Comparison of ENCODE assay signal across 29 cellular contexts in the genomic region with DNA sequence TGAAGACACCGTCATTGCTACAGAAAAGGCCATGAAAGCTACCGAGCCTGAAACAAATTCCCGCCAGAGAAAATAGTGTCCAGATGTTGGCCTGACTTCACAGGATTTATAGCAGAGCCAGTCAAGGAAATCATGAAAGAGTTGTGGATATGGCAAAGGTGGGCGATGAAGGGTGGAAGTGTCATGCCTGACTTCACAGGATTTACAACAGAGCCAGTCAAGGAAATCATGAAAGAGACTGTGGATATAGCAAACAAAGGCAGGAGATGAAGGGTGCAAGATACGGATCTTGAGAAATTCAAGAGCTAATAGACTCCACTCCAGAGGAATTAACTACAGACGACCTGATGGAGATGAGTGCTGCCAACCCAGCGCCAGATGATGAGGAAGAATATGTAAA.
"Had no signal": no experiment of that assay in that cellular context is flagged by ENCODE, and none has a peak within 500 bp of the region (broad histone marks: within the 10 kb centered on the region; RNA-seq: fewer than 3 reads in every experiment).

No MANE protein-coding gene starts in this region.

- H3K27ac ChIP-seq: brain microvascular endothelial cell, esophagus muscularis mucosa, foreskin keratinocyte, heart right ventricle, left ventricle myocardium inferior, ovary, skin epidermis, testis, transverse colon had no signal

- H3K4me1 Mint-ChIP-seq: activated T-helper 17 cell treated with anti-CD3 and anti-CD28 coated beads, Interleukin-2, amount 50 U/mL, for 72 hours had no signal

- H3K27me3 Mint-ChIP-seq: activated CD8-positive, alpha-beta T cell treated with anti-CD3 and anti-CD28 coated beads for 36 hours; activated T-helper 17 cell treated with anti-CD3 and anti-CD28 coated beads, Interleukin-2, amount 50 U/mL, for 72 hours; dendritic cell treated with granulocyte-macrophage colony-stimulating factor and Interleukin-4, amounts not matched to agents 40 ng/mL and 50 ng/mL, for 4 days; progenitor cell of endocrine pancreas had no signal

- H3K4me3 Mint-ChIP-seq: activated CD8-positive, alpha-beta T cell treated with anti-CD3 and anti-CD28 coated beads for 36 hours; activated T-cell treated with anti-CD3 and anti-CD28 coated beads, Interleukin-2, amount 50 U/mL, for 4 hours; activated T-helper 17 cell treated with anti-CD3 and anti-CD28 coated beads, Interleukin-2, amount 50 U/mL, for 72 hours; dendritic cell treated with granulocyte-macrophage colony-stimulating factor and Interleukin-4, amounts not matched to agents 40 ng/mL and 50 ng/mL, for 4 days; endodermal cell; WTC11 had no signal

- H3K4me3 ChIP-seq: esophagus muscularis mucosa, heart right ventricle, left ventricle myocardium inferior, lung, ovary, skin epidermis, testis, transverse colon had no signal

- FAIRE-seq: astrocyte had no signal

- H3K4me1 ChIP-seq: foreskin keratinocyte, heart right ventricle, left ventricle myocardium inferior, testis, transverse colon had no signal

- H3K9me3 Mint-ChIP-seq: activated CD8-positive, alpha-beta T cell treated with anti-CD3 and anti-CD28 coated beads for 36 hours; activated T-cell treated with anti-CD3 and anti-CD28 coated beads, Interleukin-2, amount 50 U/mL, for 4 hours; activated T-helper 17 cell treated with anti-CD3 and anti-CD28 coated beads, Interleukin-2, amount 50 U/mL, for 72 hours; dendritic cell treated with granulocyte-macrophage colony-stimulating factor and Interleukin-4, amounts not matched to agents 40 ng/mL and 50 ng/mL, for 4 days; endodermal cell; WTC11 had no signal

- ATAC-seq: activated CD8-positive, alpha-beta T cell treated with anti-CD3 and anti-CD28 coated beads for 36 hours; activated T-cell treated with anti-CD3 and anti-CD28 coated beads, Interleukin-2, amount 50 U/mL, for 4 hours; activated T-helper 17 cell treated with anti-CD3 and anti-CD28 coated beads, Interleukin-2, amount 50 U/mL, for 72 hours; foreskin keratinocyte; heart right ventricle; sciatic nerve; stimulated activated naive CD8-positive, alpha-beta T cell treated with anti-CD3 and anti-CD28 coated beads, Interleukin-15, Interleukin-2, amounts not matched to agents 100 U/mL and 50 U/mL, for 24 hours; WTC11 had no signal

- H3K27ac Mint-ChIP-seq: activated CD8-positive, alpha-beta T cell treated with anti-CD3 and anti-CD28 coated beads for 36 hours; activated T-helper 17 cell treated with anti-CD3 and anti-CD28 coated beads, Interleukin-2, amount 50 U/mL, for 72 hours; dendritic cell treated with granulocyte-macrophage colony-stimulating factor and Interleukin-4, amounts not matched to agents 40 ng/mL and 50 ng/mL, for 4 days; endodermal cell; progenitor cell of endocrine pancreas; WTC11 had no signal

- H3K9me3 ChIP-seq: esophagus muscularis mucosa, heart right ventricle, left ventricle myocardium inferior, ovary, testis, transverse colon had no signal

- DNase-seq: activated CD4-positive, alpha-beta T cell treated with anti-CD3 and anti-CD28 coated beads, Interleukin-2, amount 50 U/mL, for 1 hour; activated CD8-positive, alpha-beta T cell treated with anti-CD3 and anti-CD28 coated beads for 36 hours; activated gamma-delta T cell treated with Interleukin-2 at 50 U/mL for 16 hours; activated naive CD4-positive, alpha-beta T cell treated with anti-CD3 and anti-CD28 coated beads, Interleukin-2, amount 50 U/mL, for 16 hours; activated T-cell treated with anti-CD3 and anti-CD28 coated beads, Interleukin-2, amount 50 U/mL, for 4 hours; amniotic stem cell; brain microvascular endothelial cell; central memory CD4-positive, alpha-beta T cell; endodermal cell; foreskin keratinocyte; heart right ventricle; kidney glomerular epithelial cell; left ventricle myocardium inferior; ovary; stimulated activated CD4-positive, alpha-beta T cell treated with anti-CD3 and anti-CD28 coated beads, Interleukin-12 subunit alpha, Interleukin-12 subunit beta, amount 100 ng/mL, for 4 hours; stimulated activated CD4-positive, alpha-beta T cell treated with anti-CD3 and anti-CD28 coated beads, Interleukin-4, amount 100 ng/mL, for 1 hour; stimulated activated naive CD8-positive, alpha-beta T cell treated with anti-CD3 and anti-CD28 coated beads, Interleukin-15, Interleukin-2, amounts not matched to agents 100 U/mL and 50 U/mL, for 24 hours; T-helper 2 cell; testis; transverse colon had no signal

- H3K36me3 ChIP-seq: ovary had no signal

- H3K27me3 ChIP-seq: brain microvascular endothelial cell, esophagus muscularis mucosa, foreskin keratinocyte, heart right ventricle, ovary, testis, transverse colon had no signal
